ENCODE assay signal across 26 cellular contexts in genomic region chr4:75037253-75037652, GRCh38.
DNase-seq lines count a peak whose midpoint lies in the region; ATAC-seq and TF ChIP-seq lines count a peak whose summit lies in the region.
"Had no signal": no experiment of that assay in that cellular context is flagged by ENCODE, and none has a peak within 500 bp of the region (broad histone marks: within the 10 kb centered on the region; RNA-seq: fewer than 3 reads in every experiment).

No MANE protein-coding gene starts in this region.

- 0 out of 2 replicates have a peak, but pooled peaks cover 4% of the 10 kb centered on the region for H3K4me1 ChIP-seq in HEK293 (ENCODE audit: control insufficient read depth, insufficient read depth, low read length)
- peaks cover 7% of the 10 kb centered on the region for H3K4me1 ChIP-seq in endodermal cell (ENCODE audit: control insufficient read depth, insufficient read depth, low read length)
- H3K4me1 ChIP-seq in tibial nerve = no peaks in the 10 kb centered on the region
- H3K4me1 ChIP-seq: pancreas, Peyer's patch, sigmoid colon, uterus had no signal

- POLR2A ChIA-PET in HEK293 (lab: Yijun Ruan, JAX) = no interaction called here

- H3K27ac Mint-ChIP-seq in endodermal cell = peak overlapping the region; percentile 41
- H3K27ac Mint-ChIP-seq: activated CD4-positive, alpha-beta T cell treated with anti-CD3 and anti-CD28 coated beads, Interleukin-2, amount 10 ng/mL, durations not matched to agents 24 days and 14 days; activated T-helper 1 cell treated with anti-CD3 and anti-CD28 coated beads, Interleukin-12 subunit alpha, Interleukin-12 subunit beta, Interleukin-2, Interleukin-4 antibody, amounts not matched to agents 30 ng/mL and 10 ng/mL and 1 ng/mL, durations not matched to agents 14 hours and 24 hours and 36 hours; CD4-positive, alpha-beta T cell; natural killer cell; T-helper 17 cell had no signal

- ATAC-seq in HG03354 (IDR thresholded peaks at IDR 0.05; ENCODE audit: poor library complexity, severe bottlenecking, unreplicated experiment) (no peak), GM21528 (IDR thresholded peaks at IDR 0.05; ENCODE audit: low FRiP score, unreplicated experiment) (no peak)
- ATAC-seq: heart left ventricle, natural killer cell, pancreas, T-helper 17 cell had no signal

- H3K9me3 ChIP-seq in HEK293 (ENCODE audit: control insufficient read depth, insufficient read depth, low read depth, low read length) (no peaks in the 10 kb centered on the region), endodermal cell (ENCODE audit: control insufficient read depth, low read length) (no peaks in the 10 kb centered on the region), tibial nerve (no peaks in the 10 kb centered on the region)
- H3K9me3 ChIP-seq: heart left ventricle, pancreas, Peyer's patch, sigmoid colon, uterus had no signal

- TF ChIP-seq POLR2A in tibial nerve (IDR thresholded peaks at IDR 0.05) = no peak

- DNase-seq in NCI-H187 treated with DMSO at 0.1 percent for 48 hours (lab: John Stamatoyannopoulos, UW) (peak; percentile 78), endodermal cell (no peak), tibial nerve (ENCODE audit: low spot score in 2 of 2) (peak; percentile 18 to 19), HuH-7 (ENCODE audit: low spot score) (no peak)
- DNase-seq: activated CD4-positive, alpha-beta T cell treated with anti-CD3 and anti-CD28 coated beads, Interleukin-2, amount 10 ng/mL, durations not matched to agents 24 days and 14 days; activated naive CD4-positive, alpha-beta T cell treated with anti-CD3 and anti-CD28 coated beads, Interleukin-2, amount 50 U/mL, for 16 hours; CD4-positive, alpha-beta T cell; DMS153; heart left ventricle; KBM-7; MM.1S; natural killer cell; NCI-H1436 treated with DMSO at 0.1 percent for 48 hours; NCI-H226; pancreas; Peyer's patch; sigmoid colon; stimulated activated CD4-positive, alpha-beta T cell treated with anti-CD3 and anti-CD28 coated beads, Interleukin-15, amount 100 ng/mL, for 24 hours; substantia nigra; T-helper 17 cell; uterus had no signal

- no peak overlapping the region for H3K4me3 Mint-ChIP-seq in endodermal cell
- H3K4me3 Mint-ChIP-seq: activated CD4-positive, alpha-beta T cell treated with anti-CD3 and anti-CD28 coated beads, Interleukin-2, amount 10 ng/mL, durations not matched to agents 24 days and 14 days; activated T-helper 1 cell treated with anti-CD3 and anti-CD28 coated beads, Interleukin-12 subunit alpha, Interleukin-12 subunit beta, Interleukin-2, Interleukin-4 antibody, amounts not matched to agents 30 ng/mL and 10 ng/mL and 1 ng/mL, durations not matched to agents 14 hours and 24 hours and 36 hours; CD4-positive, alpha-beta T cell; natural killer cell; T-helper 17 cell had no signal

- no peak for TF ChIP-seq CTCF in HEK293 (tag by site-specific recombination; IDR thresholded peaks at IDR 0.05)
- no peak for TF ChIP-seq CTCF in endodermal cell (conservative IDR thresholded peaks at IDR 0.05)
- no peak for TF ChIP-seq CTCF in tibial nerve (IDR thresholded peaks at IDR 0.05)

- CTCF ChIA-PET in HEK293 (lab: Yijun Ruan, JAX) = interaction anchor here (0.6 kb wide), 2 partner anchors 174 to 633 kb away, joined by 3 read pairs; no protein-coding TSS in a partner anchor

- no peaks in the 10 kb centered on the region for H3K27me3 ChIP-seq in endodermal cell (ENCODE audit: control insufficient read depth, insufficient read depth, low read length, poor library complexity, severe bottlenecking)
- H3K27me3 ChIP-seq in tibial nerve = no peaks in the 10 kb centered on the region
- H3K27me3 ChIP-seq: cardiac muscle cell, heart left ventricle, pancreas, Peyer's patch, sigmoid colon, uterus had no signal

- no peaks in the 10 kb centered on the region for H3K36me3 Mint-ChIP-seq in endodermal cell (ENCODE audit: low read depth)
- H3K36me3 Mint-ChIP-seq: natural killer cell had no signal

- H3K36me3 ChIP-seq in HEK293 (ENCODE audit: control insufficient read depth in 2 of 2, insufficient read depth in 1 of 2, low read length in 2 of 2) = no peaks in the 10 kb centered on the region
- H3K36me3 ChIP-seq in endodermal cell (ENCODE audit: control insufficient read depth, insufficient read depth, low read length) = no peaks in the 10 kb centered on the region
- no peaks in the 10 kb centered on the region for H3K36me3 ChIP-seq in tibial nerve
- H3K36me3 ChIP-seq: cardiac muscle cell, heart left ventricle, pancreas, Peyer's patch, sigmoid colon, uterus had no signal

- H3K4me1 Mint-ChIP-seq in endodermal cell = peaks cover 8% of the 10 kb centered on the region
- H3K4me1 Mint-ChIP-seq: activated CD4-positive, alpha-beta T cell treated with anti-CD3 and anti-CD28 coated beads, Interleukin-2, amount 10 ng/mL, durations not matched to agents 24 days and 14 days; natural killer cell; T-helper 17 cell had no signal

- 80 to 97% methylated on average over 1 of the region's 1 CpG for WGBS in endodermal cell (ENCODE audit: insufficient coverage in 1 of 2, insufficient read length in 1 of 2), 2 experiments
- WGBS in tibial nerve, 2 donors = 26 to 30% methylated on average over 1 of the region's 1 CpG

- H3K9me3 Mint-ChIP-seq in endodermal cell = no peaks in the 10 kb centered on the region
- H3K9me3 Mint-ChIP-seq: activated CD4-positive, alpha-beta T cell treated with anti-CD3 and anti-CD28 coated beads, Interleukin-2, amount 10 ng/mL, durations not matched to agents 24 days and 14 days had no signal

- H3K27me3 Mint-ChIP-seq in endodermal cell (ENCODE audit: insufficient read depth) = no peaks in the 10 kb centered on the region
- H3K27me3 Mint-ChIP-seq: activated CD4-positive, alpha-beta T cell treated with anti-CD3 and anti-CD28 coated beads, Interleukin-2, amount 10 ng/mL, durations not matched to agents 24 days and 14 days; CD4-positive, alpha-beta T cell; T-helper 17 cell had no signal

- TF ChIP-seq EP300 in tibial nerve (IDR thresholded peaks at IDR 0.05) = peak in 1 of 2 donors; percentile 34

- no peak overlapping the region for H3K9ac ChIP-seq in endodermal cell (ENCODE audit: extremely low read depth, low read length, poor library complexity, severe bottlenecking)

- H3K4me3 ChIP-seq in HEK293 (ENCODE audit: low read depth, low read length) (no peak overlapping the region), endodermal cell (ENCODE audit: low read length) (no peak overlapping the region), tibial nerve (no peak overlapping the region)
- H3K4me3 ChIP-seq: cardiac muscle cell, heart left ventricle, pancreas, Peyer's patch, sigmoid colon, uterus had no signal

- H3K27ac ChIP-seq in HEK293 (ENCODE audit: extremely low read depth, low read depth, low read length) (no peak overlapping the region), endodermal cell (ENCODE audit: low read depth, low read length) (no peak overlapping the region), tibial nerve (no peak overlapping the region)
- H3K27ac ChIP-seq: cardiac muscle cell, pancreas, Peyer's patch, sigmoid colon, uterus had no signal

TF ChIP-seq in HEK293, 187 proteins besides CTCF, POLR2A, EP300 and RAD21:
- TF ChIP-seq, protein P1, sequence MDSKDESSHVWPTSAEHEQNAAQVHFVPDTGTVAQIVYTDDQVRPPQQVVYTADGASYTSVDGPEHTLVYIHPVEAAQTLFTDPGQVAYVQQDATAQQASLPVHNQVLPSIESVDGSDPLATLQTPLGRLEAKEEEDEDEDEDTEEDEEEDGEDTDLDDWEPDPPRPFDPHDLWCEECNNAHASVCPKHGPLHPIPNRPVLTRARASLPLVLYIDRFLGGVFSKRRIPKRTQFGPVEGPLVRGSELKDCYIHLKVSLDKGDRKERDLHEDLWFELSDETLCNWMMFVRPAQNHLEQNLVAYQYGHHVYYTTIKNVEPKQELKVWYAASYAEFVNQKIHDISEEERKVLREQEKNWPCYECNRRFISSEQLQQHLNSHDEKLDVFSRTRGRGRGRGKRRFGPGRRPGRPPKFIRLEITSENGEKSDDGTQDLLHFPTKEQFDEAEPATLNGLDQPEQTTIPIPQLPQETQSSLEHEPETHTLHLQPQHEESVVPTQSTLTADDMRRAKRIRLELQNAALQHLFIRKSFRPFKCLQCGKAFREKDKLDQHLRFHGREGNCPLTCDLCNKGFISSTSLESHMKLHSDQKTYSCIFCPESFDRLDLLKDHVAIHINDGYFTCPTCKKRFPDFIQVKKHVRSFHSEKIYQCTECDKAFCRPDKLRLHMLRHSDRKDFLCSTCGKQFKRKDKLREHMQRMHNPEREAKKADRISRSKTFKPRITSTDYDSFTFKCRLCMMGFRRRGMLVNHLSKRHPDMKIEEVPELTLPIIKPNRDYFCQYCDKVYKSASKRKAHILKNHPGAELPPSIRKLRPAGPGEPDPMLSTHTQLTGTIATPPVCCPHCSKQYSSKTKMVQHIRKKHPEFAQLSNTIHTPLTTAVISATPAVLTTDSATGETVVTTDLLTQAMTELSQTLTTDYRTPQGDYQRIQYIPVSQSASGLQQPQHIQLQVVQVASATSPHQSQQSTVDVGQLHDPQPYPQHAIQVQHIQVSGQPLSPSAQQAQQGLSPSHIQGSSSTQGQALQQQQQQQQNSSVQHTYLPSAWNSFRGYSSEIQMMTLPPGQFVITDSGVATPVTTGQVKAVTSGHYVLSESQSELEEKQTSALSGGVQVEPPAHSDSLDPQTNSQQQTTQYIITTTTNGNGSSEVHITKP (tag by site-specific recombination; IDR thresholded peaks at IDR 0.05) = peak; percentile 72
- TF ChIP-seq KLF16 (tag by site-specific recombination; IDR thresholded peaks at IDR 0.05) = no peak

Comparison
In these comparisons a context has a peak if more than half of its experiments do, and no peak if none do; other contexts are left out.
1. DNase-seq: peak in NCI-H187 treated with DMSO at 0.1 percent for 48 hours (single experiment) and tibial nerve (2 of 2); none in endodermal cell (single experiment) and HuH-7 (single experiment).